Comparison of ENCODE assay signal across 1 cellular context in the genomic region with DNA sequence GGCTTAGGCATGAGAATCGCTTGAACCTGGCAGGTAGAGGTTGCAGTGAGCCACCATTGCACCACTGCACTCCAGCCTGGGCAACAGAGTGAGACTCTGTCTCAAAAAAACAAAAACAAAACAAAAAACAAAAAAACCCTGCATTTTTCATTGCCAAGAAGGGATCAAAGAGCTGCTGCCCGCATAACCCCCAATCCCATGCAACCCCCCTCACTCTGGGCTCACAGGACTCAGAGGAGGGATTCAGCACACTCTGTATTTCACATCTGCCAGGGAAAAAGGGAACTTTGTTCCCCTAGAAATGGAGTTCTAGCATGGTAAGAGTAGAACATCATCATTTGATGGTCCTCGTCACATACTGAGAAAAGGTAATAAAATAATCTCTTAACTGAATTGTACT.
TF ChIP-seq lines count a peak whose summit lies in the region.

No MANE protein-coding gene starts in this region.

TF ChIP-seq in GM23338, 12 proteins besides CTCF, POLR2A, EP300 and RAD21 (continued from another document):
- TF ChIP-seq, protein P1, sequence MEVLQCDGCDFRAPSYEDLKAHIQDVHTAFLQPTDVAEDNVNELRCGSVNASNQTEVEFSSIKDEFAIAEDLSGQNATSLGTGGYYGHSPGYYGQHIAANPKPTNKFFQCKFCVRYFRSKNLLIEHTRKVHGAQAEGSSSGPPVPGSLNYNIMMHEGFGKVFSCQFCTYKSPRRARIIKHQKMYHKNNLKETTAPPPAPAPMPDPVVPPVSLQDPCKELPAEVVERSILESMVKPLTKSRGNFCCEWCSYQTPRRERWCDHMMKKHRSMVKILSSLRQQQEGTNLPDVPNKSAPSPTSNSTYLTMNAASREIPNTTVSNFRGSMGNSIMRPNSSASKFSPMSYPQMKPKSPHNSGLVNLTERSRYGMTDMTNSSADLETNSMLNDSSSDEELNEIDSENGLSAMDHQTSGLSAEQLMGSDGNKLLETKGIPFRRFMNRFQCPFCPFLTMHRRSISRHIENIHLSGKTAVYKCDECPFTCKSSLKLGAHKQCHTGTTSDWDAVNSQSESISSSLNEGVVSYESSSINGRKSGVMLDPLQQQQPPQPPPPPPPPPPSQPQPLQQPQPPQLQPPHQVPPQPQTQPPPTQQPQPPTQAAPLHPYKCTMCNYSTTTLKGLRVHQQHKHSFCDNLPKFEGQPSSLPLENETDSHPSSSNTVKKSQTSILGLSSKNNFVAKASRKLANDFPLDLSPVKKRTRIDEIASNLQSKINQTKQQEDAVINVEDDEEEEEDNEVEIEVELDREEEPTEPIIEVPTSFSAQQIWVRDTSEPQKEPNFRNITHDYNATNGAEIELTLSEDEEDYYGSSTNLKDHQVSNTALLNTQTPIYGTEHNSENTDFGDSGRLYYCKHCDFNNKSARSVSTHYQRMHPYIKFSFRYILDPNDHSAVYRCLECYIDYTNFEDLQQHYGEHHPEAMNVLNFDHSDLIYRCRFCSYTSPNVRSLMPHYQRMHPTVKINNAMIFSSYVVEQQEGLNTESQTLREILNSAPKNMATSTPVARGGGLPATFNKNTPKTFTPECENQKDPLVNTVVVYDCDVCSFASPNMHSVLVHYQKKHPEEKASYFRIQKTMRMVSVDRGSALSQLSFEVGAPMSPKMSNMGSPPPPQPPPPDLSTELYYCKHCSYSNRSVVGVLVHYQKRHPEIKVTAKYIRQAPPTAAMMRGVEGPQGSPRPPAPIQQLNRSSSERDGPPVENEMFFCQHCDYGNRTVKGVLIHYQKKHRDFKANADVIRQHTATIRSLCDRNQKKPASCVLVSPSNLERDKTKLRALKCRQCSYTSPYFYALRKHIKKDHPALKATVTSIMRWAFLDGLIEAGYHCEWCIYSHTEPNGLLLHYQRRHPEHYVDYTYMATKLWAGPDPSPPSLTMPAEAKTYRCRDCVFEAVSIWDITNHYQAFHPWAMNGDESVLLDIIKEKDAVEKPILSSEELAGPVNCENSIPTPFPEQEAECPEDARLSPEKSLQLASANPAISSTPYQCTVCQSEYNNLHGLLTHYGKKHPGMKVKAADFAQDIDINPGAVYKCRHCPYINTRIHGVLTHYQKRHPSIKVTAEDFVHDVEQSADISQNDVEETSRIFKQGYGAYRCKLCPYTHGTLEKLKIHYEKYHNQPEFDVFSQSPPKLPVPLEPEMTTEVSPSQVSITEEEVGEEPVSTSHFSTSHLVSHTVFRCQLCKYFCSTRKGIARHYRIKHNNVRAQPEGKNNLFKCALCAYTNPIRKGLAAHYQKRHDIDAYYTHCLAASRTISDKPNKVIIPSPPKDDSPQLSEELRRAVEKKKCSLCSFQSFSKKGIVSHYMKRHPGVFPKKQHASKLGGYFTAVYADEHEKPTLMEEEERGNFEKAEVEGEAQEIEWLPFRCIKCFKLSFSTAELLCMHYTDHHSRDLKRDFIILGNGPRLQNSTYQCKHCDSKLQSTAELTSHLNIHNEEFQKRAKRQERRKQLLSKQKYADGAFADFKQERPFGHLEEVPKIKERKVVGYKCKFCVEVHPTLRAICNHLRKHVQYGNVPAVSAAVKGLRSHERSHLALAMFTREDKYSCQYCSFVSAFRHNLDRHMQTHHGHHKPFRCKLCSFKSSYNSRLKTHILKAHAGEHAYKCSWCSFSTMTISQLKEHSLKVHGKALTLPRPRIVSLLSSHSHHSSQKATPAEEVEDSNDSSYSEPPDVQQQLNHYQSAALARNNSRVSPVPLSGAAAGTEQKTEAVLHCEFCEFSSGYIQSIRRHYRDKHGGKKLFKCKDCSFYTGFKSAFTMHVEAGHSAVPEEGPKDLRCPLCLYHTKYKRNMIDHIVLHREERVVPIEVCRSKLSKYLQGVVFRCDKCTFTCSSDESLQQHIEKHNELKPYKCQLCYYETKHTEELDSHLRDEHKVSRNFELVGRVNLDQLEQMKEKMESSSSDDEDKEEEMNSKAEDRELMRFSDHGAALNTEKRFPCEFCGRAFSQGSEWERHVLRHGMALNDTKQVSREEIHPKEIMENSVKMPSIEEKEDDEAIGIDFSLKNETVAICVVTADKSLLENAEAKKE (CRISPR knock-in tag; IDR thresholded peaks at IDR 0.05), result no peak
TF ChIP-seq in GM23338: peak in this region for 0.
